ENCODE assay signal across 14 cellular contexts in the genomic region with DNA sequence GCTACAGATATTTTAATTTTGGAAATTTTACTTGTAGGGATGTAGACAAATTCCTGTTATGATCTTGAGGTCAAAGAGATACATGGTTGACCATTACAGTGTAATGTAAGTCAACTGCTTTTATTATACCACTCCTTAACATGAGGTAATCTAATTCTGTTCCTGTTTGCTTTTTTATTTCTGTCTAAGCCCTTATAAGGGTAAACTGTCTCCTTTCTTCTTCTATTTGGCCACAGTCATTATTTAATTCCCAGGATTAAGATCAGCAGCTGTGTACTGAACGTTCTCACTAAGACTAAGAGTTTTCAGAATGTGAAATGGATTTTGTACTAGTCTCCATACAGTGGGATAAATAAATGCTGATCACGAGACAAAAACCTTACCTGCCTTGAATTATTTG. TPM values are rescaled to one million over a fixed set of nuclear protein-coding genes. Genes with fewer than 3 reads are reported as not detected.
DNase-seq lines count a peak whose midpoint lies in the region; ATAC-seq and TF ChIP-seq lines count a peak whose summit lies in the region.
"Had no signal": no experiment of that assay in that cellular context is flagged by ENCODE, and none has a peak within 500 bp of the region (broad histone marks: within the 10 kb centered on the region; RNA-seq: fewer than 3 reads in every experiment).

No MANE protein-coding gene starts in this region.

- TF ChIP-seq CTCF in A673 (conservative IDR thresholded peaks at IDR 0.05; ENCODE audit: low read depth, low read length) (no peak), colonic mucosa (IDR thresholded peaks at IDR 0.05) (no peak)

- CTCF ChIA-PET in A673 (lab: Charles Lee), result no interaction called here

- peak; percentile 28 for DNase-seq in A673 (ENCODE audit: low spot score)
- DNase-seq in NCI-H2196 (lab: John Stamatoyannopoulos, UW; ENCODE audit: unreplicated experiment), result peak; percentile 47
- no peak for DNase-seq in colonic mucosa
- no peak for DNase-seq in NCI-H2081 (lab: John Stamatoyannopoulos, UW)
- DNase-seq in middle frontal gyrus (ENCODE audit: extremely low spot score, low spot score), result no peak
- DNase-seq in GM19240 (ENCODE audit: insufficient read length, low spot score), result no peak
- DNase-seq: activated T-cell treated with anti-CD3 and anti-CD28 coated beads, Interleukin-2, amount 50 U/mL, for 48 hours; BE2C; natural killer cell; NCI-H1417; stimulated activated CD4-positive, alpha-beta T cell treated with anti-CD3 and anti-CD28 coated beads, Interleukin-4, amount 100 ng/mL, for 24 hours had no signal

- H3K4me3 ChIP-seq in A673 (ENCODE audit: low read depth, low read length, poor library complexity, severe bottlenecking) (no peak overlapping the region), colonic mucosa (no peak overlapping the region), muscle layer of duodenum (ENCODE audit: low read depth in 1 of 2, low read length in 2 of 2) (no peak overlapping the region)
- H3K4me3 ChIP-seq: suprapubic skin had no signal

- H3K27ac ChIP-seq in A673 (ENCODE audit: low read depth, low read length, poor library complexity, severe bottlenecking) (peak overlapping the region; percentile 58), colonic mucosa (peak overlapping the region; percentile 61), muscle layer of duodenum (ENCODE audit: low read length) (peak overlapping the region; percentile 71)

- H3K36me3 ChIP-seq in A673 (ENCODE audit: insufficient read depth, low read length, poor library complexity, severe bottlenecking), result peaks cover 4% of the 10 kb centered on the region
- H3K36me3 ChIP-seq in colonic mucosa, result no peaks in the 10 kb centered on the region
- peaks cover 11 to 15% of the 10 kb centered on the region in 2 donors for H3K36me3 ChIP-seq in muscle layer of duodenum (ENCODE audit: control insufficient read depth in 1 of 2, insufficient read depth in 2 of 2, low read length in 2 of 2)

- peak overlapping the region in 1 of 2 donors; percentile 13 for H3K9ac ChIP-seq in colonic mucosa (ENCODE audit: low read depth in 2 of 2, low read length in 2 of 2)

- no peaks in the 10 kb centered on the region for H3K9me3 ChIP-seq in A673 (ENCODE audit: low read depth, low read length, poor library complexity, severe bottlenecking)
- H3K9me3 ChIP-seq in colonic mucosa, result no peaks in the 10 kb centered on the region
- no peaks in the 10 kb centered on the region for H3K9me3 ChIP-seq in muscle layer of duodenum (ENCODE audit: control insufficient read depth in 1 of 2, low read length in 2 of 2)
- H3K9me3 ChIP-seq: BE2C, suprapubic skin had no signal

- BruUV-seq in A673 (replicated peaks; lab: Mats Ljungman, UMichigan), result no TSS peak

- H3K4me1 ChIP-seq in A673 (ENCODE audit: insufficient read depth, low read length, poor library complexity, severe bottlenecking), result peaks cover 20% of the 10 kb centered on the region
- H3K4me1 ChIP-seq in colonic mucosa, result peaks cover 4% of the 10 kb centered on the region
- H3K4me1 ChIP-seq in muscle layer of duodenum (ENCODE audit: control insufficient read depth in 1 of 2, insufficient read depth in 2 of 2, low read length in 2 of 2), result peaks cover 0 to 17% of the 10 kb centered on the region in 2 donors
- H3K4me1 ChIP-seq: BE2C had no signal

- no peaks in the 10 kb centered on the region for H3K27me3 ChIP-seq in A673 (replicated peaks; ENCODE audit: insufficient read depth, low read depth, low read length, poor library complexity)
- no peaks in the 10 kb centered on the region for H3K27me3 ChIP-seq in colonic mucosa
- H3K27me3 ChIP-seq in muscle layer of duodenum (ENCODE audit: low read depth, low read length), result no peaks in the 10 kb centered on the region
- H3K27me3 ChIP-seq: BE2C, suprapubic skin had no signal

- POLR2A ChIA-PET in A673 (lab: Charles Lee; ENCODE audit: low non-redundant PET), result no interaction called here

- no peak for ATAC-seq in GM21737 (IDR thresholded peaks at IDR 0.05; ENCODE audit: unreplicated experiment)
- ATAC-seq: natural killer cell had no signal

- intact Hi-C loops in A673 (cut with micrococcal nuclease; ENCODE audit: unreplicated experiment), result no loop called here
- intact Hi-C loops in colonic mucosa (cut with DNase I), result no loop called here

RNA-seq across cellular contexts. Expression of gene C2CD3, which starts 32.8 kb away (rescaled TPM):
- total RNA-seq in A673 (2021) (39.6 and 49.1 TPM in 2 replicates), colonic mucosa (10 to 100 TPM; 19.9 to 25.7 TPM)

RNA-seq across cellular contexts. Expression of gene PPME1, which starts 33.1 kb away (rescaled TPM):
- total RNA-seq in A673 (2021), result 90.9 and 98.3 TPM in 2 replicates
- total RNA-seq in colonic mucosa, result 10 to 100 TPM; 44.1 to 61.5 TPM

Comparison
In these comparisons a context has a peak if more than half of its experiments do, and no peak if none do; other contexts are left out.
1. DNase-seq: peak in A673 (single experiment) and NCI-H2196 (single experiment); none in colonic mucosa (single experiment), NCI-H2081 (0 of 2), middle frontal gyrus (single experiment) and GM19240 (single experiment).
2. Peak in every context shown above with its lines, with median percentiles within 50 percentile points of each other: H3K27ac ChIP-seq.